37 cellular contexts compared by ENCODE assay signal in genomic region chrX:110437686-110438085, GRCh38.
"Had no signal": no experiment of that assay in that cellular context is flagged by ENCODE, and none has a peak within 500 bp of the region (broad histone marks: within the 10 kb centered on the region; RNA-seq: fewer than 3 reads in every experiment).

No MANE protein-coding gene starts in this region.

- DNase-seq: activated B cell treated with CpG ODN at 0.5 μM for 24 hours; activated CD4-positive, alpha-beta memory T cell treated with anti-CD3 and anti-CD28 coated beads, Interleukin-2, amount 10 ng/mL, durations not matched to agents 7 days and 5 days; activated CD4-positive, alpha-beta T cell treated with anti-CD3 and anti-CD28 coated beads for 4 hours; activated CD4-positive, alpha-beta T cell treated with anti-CD3 and anti-CD28 coated beads, Interleukin-2, amount 10 ng/mL, durations not matched to agents 7 days and 5 days; activated CD4-positive, alpha-beta T cell treated with anti-CD3 and anti-CD28 coated beads, Interleukin-2, amount 50 U/mL, for 48 hours; activated CD4-positive, CD25-positive, alpha-beta regulatory T cell treated with anti-CD3 and anti-CD28 coated beads, Interleukin-2, amount 50 U/mL, for 72 hours; activated CD8-positive, alpha-beta memory T cell treated with anti-CD3 and anti-CD28 coated beads, Interleukin-2, amount 50 U/mL, for 4 hours; activated effector memory CD4-positive, alpha-beta T cell treated with anti-CD3 and anti-CD28 coated beads, Interleukin-2, amount 50 U/mL, for 16 hours; activated gamma-delta T cell treated with Interleukin-2 at 50 U/mL for 16 hours; activated naive CD4-positive, alpha-beta T cell; activated naive CD4-positive, alpha-beta T cell treated with anti-CD3 and anti-CD28 coated beads for 36 hours; activated naive CD4-positive, alpha-beta T cell treated with anti-CD3 and anti-CD28 coated beads, Interleukin-2, amount 50 U/mL, for 16 hours; activated naive CD8-positive, alpha-beta T cell treated with anti-CD3 and anti-CD28 coated beads for 36 hours; activated T-cell treated with anti-CD3 and anti-CD28 coated beads for 4 hours; activated T-cell treated with anti-CD3 and anti-CD28 coated beads, Interleukin-2, amount 50 U/mL, for 1 hour; activated T-cell treated with anti-CD3 and anti-CD28 coated beads, Interleukin-2, amount 50 U/mL, for 4 hours; activated T-cell treated with anti-CD3 and anti-CD28 coated beads, Interleukin-2, amount 50 U/mL, for 72 hours; adrenal gland; amniotic stem cell; aorta; body of pancreas; brain microvascular endothelial cell; caudate nucleus; cerebellar nuclear complex; T-helper 1 cell; T-helper 2 cell; T-helper 9 cell had no signal

- H3K27me3 ChIP-seq: body of pancreas had no signal

- H3K36me3 ChIP-seq: adrenal gland, brain microvascular endothelial cell, breast epithelium, cardiac muscle cell had no signal

- H3K27ac ChIP-seq: adrenal gland, body of pancreas, brain microvascular endothelial cell, breast epithelium, cardiac muscle cell, VCaP had no signal

- H3K4me1 ChIP-seq: adrenal gland, breast epithelium had no signal

- H3K36me3 Mint-ChIP-seq: activated naive CD4-positive, alpha-beta T cell treated with anti-CD3 and anti-CD28 coated beads, Interleukin-2, amount 50 U/mL, for 72 hours; activated naive CD8-positive, alpha-beta T cell treated with anti-CD3 and anti-CD28 coated beads for 36 hours had no signal

- H3K4me3 Mint-ChIP-seq: activated B cell treated with CpG ODN at 0.5 μM for 24 hours; activated CD4-positive, alpha-beta memory T cell treated with anti-CD3 and anti-CD28 coated beads, Interleukin-2, amount 10 ng/mL, durations not matched to agents 7 days and 5 days; activated CD4-positive, alpha-beta T cell treated with anti-CD3 and anti-CD28 coated beads, Interleukin-2, amount 10 ng/mL, durations not matched to agents 7 days and 5 days; activated naive CD4-positive, alpha-beta T cell treated with anti-CD3 and anti-CD28 coated beads for 36 hours; activated naive CD8-positive, alpha-beta T cell treated with anti-CD3 and anti-CD28 coated beads for 36 hours; activated T-cell treated with anti-CD3 and anti-CD28 coated beads, Interleukin-2, amount 50 U/mL, for 4 hours; activated T-cell treated with anti-CD3 and anti-CD28 coated beads, Interleukin-2, amount 50 U/mL, for 72 hours; activated T-helper 1 cell treated with anti-CD3 and anti-CD28 coated beads, Interleukin-12 subunit alpha, Interleukin-12 subunit beta, Interleukin-2, Interleukin-4 antibody, amounts not matched to agents 30 ng/mL and 10 ng/mL and 1 ng/mL, durations not matched to agents 14 hours and 24 hours and 36 hours; activated T-helper 17 cell treated with anti-CD3 and anti-CD28 coated beads, Interleukin-2, amount 50 U/mL, for 72 hours; central memory CD8-positive, alpha-beta T cell; T-helper 1 cell treated with Interleukin-12 subunit alpha and Interleukin-12 subunit beta and Interleukin-4 antibody, amounts not matched to agents 30 μg/mL and 1 μg/mL, for 36 hours; T-helper 2 cell treated with Interferon-gamma antibody and Interleukin-4, amounts not matched to agents 5 μg/mL and 100 μg/mL, for 36 hours had no signal

- H3K9me3 Mint-ChIP-seq: activated B cell treated with CpG ODN at 0.5 μM for 24 hours; activated CD4-positive, alpha-beta memory T cell treated with anti-CD3 and anti-CD28 coated beads, Interleukin-2, amount 10 ng/mL, durations not matched to agents 7 days and 5 days; activated CD4-positive, alpha-beta T cell treated with anti-CD3 and anti-CD28 coated beads, Interleukin-2, amount 10 ng/mL, durations not matched to agents 7 days and 5 days; activated naive CD4-positive, alpha-beta T cell treated with anti-CD3 and anti-CD28 coated beads for 36 hours; activated naive CD4-positive, alpha-beta T cell treated with anti-CD3 and anti-CD28 coated beads, Interleukin-2, amount 50 U/mL, for 72 hours; activated naive CD8-positive, alpha-beta T cell treated with anti-CD3 and anti-CD28 coated beads for 36 hours; activated T-cell treated with anti-CD3 and anti-CD28 coated beads, Interleukin-2, amount 50 U/mL, for 4 hours; activated T-cell treated with anti-CD3 and anti-CD28 coated beads, Interleukin-2, amount 50 U/mL, for 72 hours; activated T-helper 1 cell treated with anti-CD3 and anti-CD28 coated beads, Interleukin-12 subunit alpha, Interleukin-12 subunit beta, Interleukin-2, Interleukin-4 antibody, amounts not matched to agents 30 ng/mL and 10 ng/mL and 1 ng/mL, durations not matched to agents 14 hours and 24 hours and 36 hours; activated T-helper 17 cell treated with anti-CD3 and anti-CD28 coated beads, Interleukin-2, amount 50 U/mL, for 72 hours; central memory CD8-positive, alpha-beta T cell; T-helper 1 cell treated with Interleukin-12 subunit alpha and Interleukin-12 subunit beta and Interleukin-4 antibody, amounts not matched to agents 30 μg/mL and 1 μg/mL, for 36 hours; T-helper 2 cell treated with Interferon-gamma antibody and Interleukin-4, amounts not matched to agents 5 μg/mL and 100 μg/mL, for 36 hours had no signal

- H3K9me3 ChIP-seq: adrenal gland, body of pancreas, breast epithelium had no signal

- H3K27ac Mint-ChIP-seq: activated B cell treated with CpG ODN at 0.5 μM for 24 hours; activated CD4-positive, alpha-beta memory T cell treated with anti-CD3 and anti-CD28 coated beads, Interleukin-2, amount 10 ng/mL, durations not matched to agents 7 days and 5 days; activated CD4-positive, alpha-beta T cell treated with anti-CD3 and anti-CD28 coated beads, Interleukin-2, amount 10 ng/mL, durations not matched to agents 7 days and 5 days; activated naive CD4-positive, alpha-beta T cell treated with anti-CD3 and anti-CD28 coated beads for 36 hours; activated naive CD4-positive, alpha-beta T cell treated with anti-CD3 and anti-CD28 coated beads, Interleukin-2, amount 50 U/mL, for 72 hours; activated naive CD8-positive, alpha-beta T cell treated with anti-CD3 and anti-CD28 coated beads for 36 hours; activated T-cell treated with anti-CD3 and anti-CD28 coated beads, Interleukin-2, amount 50 U/mL, for 72 hours; activated T-helper 1 cell treated with anti-CD3 and anti-CD28 coated beads, Interleukin-12 subunit alpha, Interleukin-12 subunit beta, Interleukin-2, Interleukin-4 antibody, amounts not matched to agents 30 ng/mL and 10 ng/mL and 1 ng/mL, durations not matched to agents 14 hours and 24 hours and 36 hours; activated T-helper 17 cell treated with anti-CD3 and anti-CD28 coated beads, Interleukin-2, amount 50 U/mL, for 72 hours; T-helper 1 cell treated with Interleukin-12 subunit alpha and Interleukin-12 subunit beta and Interleukin-4 antibody, amounts not matched to agents 30 μg/mL and 1 μg/mL, for 36 hours; T-helper 2 cell treated with Interferon-gamma antibody and Interleukin-4, amounts not matched to agents 5 μg/mL and 100 μg/mL, for 36 hours had no signal

- FAIRE-seq: TTC549 had no signal

- H3K4me3 ChIP-seq: adrenal gland, body of pancreas, breast epithelium, cardiac muscle cell had no signal

- H3K4me1 Mint-ChIP-seq: activated B cell treated with CpG ODN at 0.5 μM for 24 hours; activated CD4-positive, alpha-beta memory T cell treated with anti-CD3 and anti-CD28 coated beads, Interleukin-2, amount 10 ng/mL, durations not matched to agents 7 days and 5 days; activated CD4-positive, alpha-beta T cell treated with anti-CD3 and anti-CD28 coated beads, Interleukin-2, amount 10 ng/mL, durations not matched to agents 7 days and 5 days; activated naive CD8-positive, alpha-beta T cell treated with anti-CD3 and anti-CD28 coated beads for 36 hours; activated T-helper 17 cell treated with anti-CD3 and anti-CD28 coated beads, Interleukin-2, amount 50 U/mL, for 72 hours; central memory CD8-positive, alpha-beta T cell had no signal
